8 cellular contexts compared by ENCODE assay signal in the genomic region with DNA sequence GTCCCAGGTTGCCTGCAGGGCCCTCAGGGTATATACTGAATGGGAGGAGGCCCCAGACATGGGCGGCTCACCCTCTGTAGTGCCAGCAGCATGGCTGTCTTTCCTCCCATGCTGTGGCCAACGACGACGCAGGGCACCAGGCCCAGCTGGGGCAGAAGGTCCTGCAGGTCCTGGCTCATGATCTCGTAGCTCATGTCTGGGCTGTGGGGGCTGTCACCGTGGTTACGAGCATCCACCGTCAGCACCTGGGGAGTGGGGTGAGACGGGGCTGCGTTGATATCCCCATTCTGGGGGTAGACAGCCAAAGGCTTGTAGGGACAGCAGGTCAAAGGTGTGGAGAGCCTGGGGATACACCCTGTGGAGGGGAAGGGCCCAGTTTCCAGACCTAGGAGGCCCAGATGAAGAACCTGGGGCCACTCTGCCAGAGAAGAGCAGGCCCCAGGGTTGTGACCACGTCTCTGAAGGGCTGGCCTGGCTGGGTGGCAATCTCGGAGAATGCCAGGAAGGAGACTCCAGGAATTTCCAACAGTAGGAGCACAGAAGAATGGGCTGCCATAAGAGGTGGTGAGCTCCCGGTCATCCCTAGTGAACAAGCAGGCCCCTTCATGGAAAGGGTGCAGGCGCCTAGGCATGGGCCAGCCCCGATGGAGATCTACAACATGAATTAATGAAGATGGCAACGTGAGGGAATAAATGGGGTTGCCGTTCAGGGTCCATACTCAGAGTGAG. TPM values are rescaled to one million over a fixed set of nuclear protein-coding genes. Genes with fewer than 3 reads are reported as not detected.
DNase-seq lines count a peak whose midpoint lies in the region; ATAC-seq and TF ChIP-seq lines count a peak whose summit lies in the region.

No MANE protein-coding gene starts in this region.

- peak; percentile 7 for DNase-seq in GM10248 (ENCODE audit: extremely low spot score)
- no peak for DNase-seq in SJSA1 (ENCODE audit: low read depth in 1 of 2, low spot score in 2 of 2)
- DNase-seq in fibroblast of mammary gland (ENCODE audit: low read depth) = no peak
- no peak for DNase-seq in psoas muscle
- no peak for DNase-seq in occipital lobe (lab: John Stamatoyannopoulos, UW)
- no peak for DNase-seq in Ammon's horn (ENCODE audit: low spot score)
- no peak for DNase-seq in NCI-H1048 (lab: John Stamatoyannopoulos, UW)
- DNase-seq in DMS53 (lab: John Stamatoyannopoulos, UW) = no peak

- intact Hi-C loops in psoas muscle (cut with DNase I) = loop anchor here in 1 of 2 donors (10.0 kb wide), 1 partner anchor 117 kb away; no protein-coding TSS in a partner anchor

- peaks cover 32% of the 10 kb centered on the region for H3K36me3 ChIP-seq in SJSA1
- peaks cover 4 to 20% of the 10 kb centered on the region in 2 donors for H3K36me3 ChIP-seq in psoas muscle (ENCODE audit: insufficient read depth in 1 of 2, low read depth in 1 of 2)

- no peak overlapping the region for H3K27ac ChIP-seq in SJSA1
- no peak overlapping the region for H3K27ac ChIP-seq in psoas muscle

- H3K4me3 ChIP-seq in SJSA1 (peak overlapping the region; percentile 61), fibroblast of mammary gland (ENCODE audit: control insufficient read depth, low read depth, low read length) (peak overlapping the region; percentile 77), psoas muscle (peak overlapping the region; percentile 91)

- ATAC-seq in psoas muscle = no peak

- H3K4me1 ChIP-seq in SJSA1 (replicated peaks) (peaks cover 25% of the 10 kb centered on the region), psoas muscle (no peaks in the 10 kb centered on the region)

- CTCF ChIA-PET in GM10248 (lab: Yijun Ruan, JAX) = interaction anchor here (0.7 to 11.8 kb wide), 5 partner anchors 13 to 130 kb away, joined by 3 to 170 read pairs (median 4); no protein-coding TSS in a partner anchor

- 69 to 74% (median 72%) methylated on average over 17 of the region's 17 CpGs for WGBS in psoas muscle, 3 donors

- no peak for TF ChIP-seq CTCF in GM10248 (IDR thresholded peaks at IDR 0.05; ENCODE audit: control extremely low read depth, extremely low read depth, low read depth, missing control alignments)
- no peak for TF ChIP-seq CTCF in fibroblast of mammary gland (conservative IDR thresholded peaks at IDR 0.05; ENCODE audit: control insufficient read depth, insufficient read depth, low read depth, low read length)
- TF ChIP-seq CTCF in psoas muscle (IDR thresholded peaks at IDR 0.05) = no peak

- no peaks in the 10 kb centered on the region for H3K9me3 ChIP-seq in SJSA1 (replicated peaks)
- no peaks in the 10 kb centered on the region for H3K9me3 ChIP-seq in psoas muscle

- H3K27me3 ChIP-seq in SJSA1 (replicated peaks) = no peaks in the 10 kb centered on the region
- no peaks in the 10 kb centered on the region for H3K27me3 ChIP-seq in psoas muscle (ENCODE audit: insufficient read depth in 3 of 3, low read length in 2 of 3)

- POLR2A ChIA-PET in GM10248 (lab: Yijun Ruan, JAX) = interaction anchor here (1.0 kb wide), 1 partner anchor 12 kb away, joined by 5 read pairs; no protein-coding TSS in a partner anchor

RNA-seq across cellular contexts. Expression of gene ABHD11, which starts 0.9 kb away (rescaled TPM):
- 23.6 and 25.8 TPM in 2 replicates for total RNA-seq in SJSA1 (2014; rRNA removed; shearing (Covaris generic))
- total RNA-seq in psoas muscle = 10 to 100 TPM in 2 of 4 donors, 1 to 10 TPM in 2; 6.8 to 16.9 (median 11.5) TPM
- 10 to 100 TPM in 2 of 3 donors, 1 to 10 TPM in 1; 7.4 to 26.6 (median 14.1) TPM for polyA plus RNA-seq in psoas muscle
- total RNA-seq in occipital lobe = 4.2 TPM

RNA-seq across cellular contexts. Expression of gene STX1A, which starts 18.2 kb away (rescaled TPM):
- 8.8 and 10.1 TPM in 2 replicates for total RNA-seq in SJSA1 (2014; rRNA removed; shearing (Covaris generic))
- 1 to 10 TPM; 1.9 to 3.6 (median 2.6) TPM for total RNA-seq in psoas muscle
- polyA plus RNA-seq in psoas muscle = 1 to 10 TPM; 2.3 to 5.4 (median 4.2) TPM
- total RNA-seq in occipital lobe = 49.8 TPM

RNA-seq across cellular contexts. Expression of gene CLDN3, which starts 32.4 kb away (rescaled TPM):
- total RNA-seq in SJSA1 (2014; rRNA removed; shearing (Covaris generic)) = not detected in 2 replicates
- under 1 TPM in 1 of 4 donors, not detected in 3; 0.17 TPM for total RNA-seq in psoas muscle
- polyA plus RNA-seq in psoas muscle = under 1 TPM in 2 of 3 donors, not detected in 1; 0.04 to 0.16 TPM
- total RNA-seq in occipital lobe = not detected

RNA-seq across cellular contexts. Expression of gene BUD23, which starts 54.3 kb away (rescaled TPM):
- total RNA-seq in SJSA1 (2014; rRNA removed; shearing (Covaris generic)) = 42.2 and 45.5 TPM in 2 replicates
- 10 to 100 TPM; 50.4 to 96.2 (median 83.4) TPM for total RNA-seq in psoas muscle
- polyA plus RNA-seq in psoas muscle = 100 to 1,000 TPM; 106 to 155 (median 149) TPM
- 23.7 TPM for total RNA-seq in occipital lobe

RNA-seq across cellular contexts. Expression of gene DNAJC30, which starts 54.4 kb away (rescaled TPM):
- 1.3 TPM in 2 replicates for total RNA-seq in SJSA1 (2014; rRNA removed; shearing (Covaris generic))
- 10 to 100 TPM in 2 of 4 donors, 1 to 10 TPM in 2; 8.7 to 13.9 (median 10.6) TPM for total RNA-seq in psoas muscle
- polyA plus RNA-seq in psoas muscle = 1 to 10 TPM; 4.3 to 9.8 (median 8.3) TPM
- 3.1 TPM for total RNA-seq in occipital lobe
